Comparison of ENCODE assay signal across 8 cellular contexts in the genomic region with DNA sequence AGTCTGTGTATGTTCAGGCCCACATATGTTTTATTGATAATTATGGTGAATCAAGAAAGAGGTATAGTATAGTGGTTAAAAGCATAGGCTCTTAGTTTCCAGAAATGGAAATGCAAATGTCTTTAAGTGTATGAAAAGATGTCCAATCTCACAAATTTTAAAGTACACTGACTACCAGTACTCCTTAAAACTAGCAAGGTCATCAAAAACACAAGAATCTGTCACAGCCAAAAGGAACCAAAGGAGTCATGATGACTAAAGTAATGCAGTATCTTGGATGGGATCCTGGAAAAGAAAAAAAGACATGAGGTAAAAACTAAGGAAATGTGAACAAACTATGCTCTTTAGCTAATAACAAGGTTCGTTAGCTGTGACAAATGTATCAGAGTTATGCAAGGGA. TPM values are rescaled to one million over a fixed set of nuclear protein-coding genes. Genes with fewer than 3 reads are reported as not detected.
DNase-seq lines count a peak whose midpoint lies in the region; ATAC-seq and TF ChIP-seq lines count a peak whose summit lies in the region.

No MANE protein-coding gene starts in this region.

- peaks cover 14% of the 10 kb centered on the region for H3K36me3 Mint-ChIP-seq in activated naive CD4-positive, alpha-beta T cell treated with anti-CD3 and anti-CD28 coated beads for 36 hours (ENCODE audit: low read depth)
- H3K36me3 Mint-ChIP-seq in activated T-helper 2 cell treated with anti-CD3 and anti-CD28 coated beads, Interferon-gamma antibody, Interleukin-2, Interleukin-4, amounts not matched to agents 10 μg/mL and 5 μg/mL and 100 μg/mL, durations not matched to agents 14 hours and 24 hours and 36 hours (ENCODE audit: low read depth) = peaks cover 29% of the 10 kb centered on the region

- peak overlapping the region; percentile 95 for H3K27ac Mint-ChIP-seq in activated naive CD4-positive, alpha-beta T cell treated with anti-CD3 and anti-CD28 coated beads for 36 hours
- peak overlapping the region; percentile 42 for H3K27ac Mint-ChIP-seq in activated T-helper 2 cell treated with anti-CD3 and anti-CD28 coated beads, Interferon-gamma antibody, Interleukin-2, Interleukin-4, amounts not matched to agents 10 μg/mL and 5 μg/mL and 100 μg/mL, durations not matched to agents 14 hours and 24 hours and 36 hours

- no peaks in the 10 kb centered on the region for H3K9me3 ChIP-seq in thymus (ENCODE audit: control insufficient read depth)

- ATAC-seq in GM18520 (IDR thresholded peaks at IDR 0.05; ENCODE audit: unreplicated experiment) (no peak), omental fat pad (ENCODE audit: low FRiP score) (no peak)

- H3K27me3 ChIP-seq in kidney epithelial cell (ENCODE audit: control insufficient read depth, insufficient read depth, low read length) = peaks cover 6% of the 10 kb centered on the region
- no peaks in the 10 kb centered on the region for H3K27me3 ChIP-seq in thymus (ENCODE audit: control insufficient read depth, insufficient read depth)

- 98% methylated on average over 1 of the region's 1 CpG for WGBS in thymus

- peaks cover 16% of the 10 kb centered on the region for H3K4me1 Mint-ChIP-seq in activated naive CD4-positive, alpha-beta T cell treated with anti-CD3 and anti-CD28 coated beads for 36 hours (ENCODE audit: low read depth)
- peaks cover 20% of the 10 kb centered on the region for H3K4me1 Mint-ChIP-seq in activated T-helper 2 cell treated with anti-CD3 and anti-CD28 coated beads, Interferon-gamma antibody, Interleukin-2, Interleukin-4, amounts not matched to agents 10 μg/mL and 5 μg/mL and 100 μg/mL, durations not matched to agents 14 hours and 24 hours and 36 hours (ENCODE audit: low read depth)

- peak overlapping the region; percentile 14 for H3K4me3 ChIP-seq in kidney epithelial cell (ENCODE audit: low read depth, low read length)
- H3K4me3 ChIP-seq in thymus (ENCODE audit: low read length) = peak overlapping the region; percentile 59

- H3K36me3 ChIP-seq in kidney epithelial cell (ENCODE audit: control insufficient read depth, insufficient read depth, low read length) (no peaks in the 10 kb centered on the region), thymus (ENCODE audit: control insufficient read depth, insufficient read depth) (peaks cover 4% of the 10 kb centered on the region)

- intact Hi-C loops in activated naive CD4-positive, alpha-beta T cell treated with anti-CD3 and anti-CD28 coated beads for 36 hours (cut with micrococcal nuclease) = loop anchor here (2.0 to 10.0 kb wide), 4 partner anchors 38 to 972 kb away; a partner anchor contains a TSS
- intact Hi-C loops in activated T-helper 2 cell treated with anti-CD3 and anti-CD28 coated beads, Interferon-gamma antibody, Interleukin-2, Interleukin-4, amounts not matched to agents 10 μg/mL and 5 μg/mL and 100 μg/mL, durations not matched to agents 14 hours and 24 hours and 36 hours (cut with micrococcal nuclease) = loop anchor here (2.0 kb wide), 2 partner anchors 36 to 972 kb away; a partner anchor contains a TSS

- no peaks in the 10 kb centered on the region for H3K9me3 Mint-ChIP-seq in activated naive CD4-positive, alpha-beta T cell treated with anti-CD3 and anti-CD28 coated beads for 36 hours
- no peaks in the 10 kb centered on the region for H3K9me3 Mint-ChIP-seq in activated T-helper 2 cell treated with anti-CD3 and anti-CD28 coated beads, Interferon-gamma antibody, Interleukin-2, Interleukin-4, amounts not matched to agents 10 μg/mL and 5 μg/mL and 100 μg/mL, durations not matched to agents 14 hours and 24 hours and 36 hours

- peak overlapping the region; percentile 99 for H3K4me3 Mint-ChIP-seq in activated naive CD4-positive, alpha-beta T cell treated with anti-CD3 and anti-CD28 coated beads for 36 hours
- peak overlapping the region; percentile 100 for H3K4me3 Mint-ChIP-seq in activated T-helper 2 cell treated with anti-CD3 and anti-CD28 coated beads, Interferon-gamma antibody, Interleukin-2, Interleukin-4, amounts not matched to agents 10 μg/mL and 5 μg/mL and 100 μg/mL, durations not matched to agents 14 hours and 24 hours and 36 hours (ENCODE audit: low read depth)

- no peak overlapping the region for H3K27ac ChIP-seq in thymus (ENCODE audit: low read depth)

- CTCF ChIA-PET in activated naive CD4-positive, alpha-beta T cell treated with anti-CD3 and anti-CD28 coated beads for 36 hours (lab: Charles Lee) = no interaction called here

- DNase-seq in activated naive CD4-positive, alpha-beta T cell treated with anti-CD3 and anti-CD28 coated beads for 36 hours = no peak
- no peak for DNase-seq in activated naive CD4-positive, alpha-beta T cell (lab: John Stamatoyannopoulos, UW)
- DNase-seq in activated T-helper 2 cell treated with anti-CD3 and anti-CD28 coated beads, Interferon-gamma antibody, Interleukin-2, Interleukin-4, amounts not matched to agents 10 μg/mL and 5 μg/mL and 100 μg/mL, durations not matched to agents 14 hours and 24 hours and 36 hours (ENCODE audit: low spot score) = no peak
- no peak for DNase-seq in kidney epithelial cell (ENCODE audit: low read depth)
- DNase-seq in NCI-H774 (lab: John Stamatoyannopoulos, UW) = no peak
- DNase-seq in omental fat pad (ENCODE audit: low spot score) = no peak

- TF ChIP-seq CTCF in kidney epithelial cell (IDR thresholded peaks at IDR 0.05; ENCODE audit: insufficient read depth, low read length, poor library complexity, severe bottlenecking) (no peak), omental fat pad (IDR thresholded peaks at IDR 0.05) (no peak)

- H3K4me1 ChIP-seq in thymus (ENCODE audit: control insufficient read depth, insufficient read depth, low read length) = no peaks in the 10 kb centered on the region

- H3K27me3 Mint-ChIP-seq in activated naive CD4-positive, alpha-beta T cell treated with anti-CD3 and anti-CD28 coated beads for 36 hours (ENCODE audit: low read depth) = no peaks in the 10 kb centered on the region
- H3K27me3 Mint-ChIP-seq in activated T-helper 2 cell treated with anti-CD3 and anti-CD28 coated beads, Interferon-gamma antibody, Interleukin-2, Interleukin-4, amounts not matched to agents 10 μg/mL and 5 μg/mL and 100 μg/mL, durations not matched to agents 14 hours and 24 hours and 36 hours (ENCODE audit: low read depth) = no peaks in the 10 kb centered on the region

RNA-seq across cellular contexts. Expression of a gene that starts 0.7 kb away (rescaled TPM):
- 10 to 100 TPM; 10.4 to 11.1 TPM for total RNA-seq in activated naive CD4-positive, alpha-beta T cell treated with anti-CD3 and anti-CD28 coated beads for 36 hours
- total RNA-seq in activated T-helper 2 cell treated with anti-CD3 and anti-CD28 coated beads, Interferon-gamma antibody, Interleukin-2, Interleukin-4, amounts not matched to agents 10 μg/mL and 5 μg/mL and 100 μg/mL, durations not matched to agents 14 hours and 24 hours and 36 hours = 15.4 and 16.2 TPM in 2 replicates
- total RNA-seq in kidney epithelial cell (13.1 and 20.8 TPM in 2 replicates), omental fat pad (10 to 100 TPM in 2 of 4 donors, 1 to 10 TPM in 2; 8.5 to 21.0 (median 10.9) TPM)
- 5.4 TPM for polyA plus RNA-seq in thymus
